ENCODE assay signal across 29 cellular contexts in genomic region chr17:31690118-31690517, GRCh38.
DNase-seq lines count a peak whose midpoint lies in the region; ATAC-seq, FAIRE-seq and TF ChIP-seq lines count a peak whose summit lies in the region.
"Had no signal": no experiment of that assay in that cellular context is flagged by ENCODE, and none has a peak within 500 bp of the region (broad histone marks: within the 10 kb centered on the region; RNA-seq: fewer than 3 reads in every experiment).

No MANE protein-coding gene starts in this region.

- intact Hi-C loops in left lung (cut with DNase I): no loop called here

- no peak for TF ChIP-seq CTCF in astrocyte of the cerebellum (IDR thresholded peaks at IDR 0.05; ENCODE audit: low read depth, low read length, missing control alignments)
- TF ChIP-seq CTCF in left lung (IDR thresholded peaks at IDR 0.05): no peak

- no peak overlapping the region for H2BK12ac ChIP-seq in mesenchymal stem cell (ENCODE audit: low read length in 2 of 2)

- no peak overlapping the region for H2BK5ac ChIP-seq in mesenchymal stem cell (ENCODE audit: low read depth, low read length, poor library complexity, severe bottlenecking)

- no peak overlapping the region for H2AFZ ChIP-seq in mesenchymal stem cell (ENCODE audit: low read depth, low read length)

- peak overlapping the region in 1 of 2 experiments; percentile 24 for H3K18ac ChIP-seq in mesenchymal stem cell (ENCODE audit: low read depth in 1 of 2, low read length in 2 of 2)

- DNase-seq in EH (ENCODE audit: low read depth): peak; percentile 68
- no peak for DNase-seq in HTR-8/SVneo (ENCODE audit: insufficient read length, low spot score)
- peak; percentile 24 for DNase-seq in astrocyte of the cerebellum (ENCODE audit: low read depth)
- peak; percentile 92 for DNase-seq in mesenchymal stem cell
- DNase-seq in Kasumi-1 (lab: John Stamatoyannopoulos, UW): no peak
- DNase-seq in GM19240 (ENCODE audit: insufficient read length, low spot score): no peak
- DNase-seq in left lung: no peak
- DNase-seq: activated CD4-positive, alpha-beta T cell treated with anti-CD3 and anti-CD28 coated beads, Interleukin-2, amount 10 ng/mL, durations not matched to agents 7 days and 5 days; activated naive CD4-positive, alpha-beta T cell treated with anti-CD3 and anti-CD28 coated beads, Interleukin-2, amount 50 U/mL, for 16 hours; hippocampal formation; immature natural killer cell; left ventricle myocardium inferior; midbrain; natural killer cell; NCI-H1048; NCI-H187 treated with DMSO at 0.1 percent for 48 hours; NCI-H2227 treated with DMSO at 0.1 percent for 48 hours; retina; stimulated activated CD4-positive, alpha-beta T cell treated with anti-CD3 and anti-CD28 coated beads, Interleukin-4, amount 100 ng/mL, for 1 hour; stimulated activated naive B cell treated with anti-CD40 and anti-IgM and Interleukin-4, amounts not matched to agents 10 μg/mL and 1 μg/mL and 100 μg/mL, for 72 hours; T-helper 2 cell had no signal

- no peaks in the 10 kb centered on the region for H3K36me3 ChIP-seq in mesenchymal stem cell (ENCODE audit: control insufficient read depth in 1 of 2, insufficient read depth in 2 of 2, low read depth in 1 of 2, low read length in 2 of 2)
- H3K36me3 ChIP-seq in left lung: no peaks in the 10 kb centered on the region
- H3K36me3 ChIP-seq: left ventricle myocardium inferior, vagina had no signal

- peak; percentile 88 for FAIRE-seq in HTR-8/SVneo (lab: Jason Lieb, UNC)
- FAIRE-seq: frontal cortex, GM12892 had no signal

- H3K4me1 ChIP-seq in mesenchymal stem cell (ENCODE audit: control insufficient read depth, insufficient read depth, low read depth, low read length) (peaks cover 7% of the 10 kb centered on the region), left lung (no peaks in the 10 kb centered on the region)

- H3K27me3 ChIP-seq in mesenchymal stem cell (ENCODE audit: control insufficient read depth in 1 of 2, insufficient read depth in 1 of 2, low read length in 2 of 2) (peaks cover 0 to under 1% of the 10 kb centered on the region in 2 experiments), left lung (no peaks in the 10 kb centered on the region)
- H3K27me3 ChIP-seq: vagina had no signal

- H4K91ac ChIP-seq in mesenchymal stem cell (ENCODE audit: low read length): no peak overlapping the region

- H4K8ac ChIP-seq in mesenchymal stem cell (ENCODE audit: low read length): no peak overlapping the region

- no peak overlapping the region for H3K4ac ChIP-seq in mesenchymal stem cell (ENCODE audit: low read depth in 1 of 2, low read length in 2 of 2)

- H3K79me1 ChIP-seq in mesenchymal stem cell (replicated peaks; ENCODE audit: low read length, poor library complexity, severe bottlenecking): no peaks in the 10 kb centered on the region

- H3K27ac ChIP-seq in mesenchymal stem cell (ENCODE audit: low read length, poor library complexity, severe bottlenecking) (no peak overlapping the region), left lung (no peak overlapping the region)
- H3K27ac ChIP-seq: C4-2B, left ventricle myocardium inferior, RWPE1, SK-N-MC, vagina, VCaP had no signal

- H3K4me2 ChIP-seq in mesenchymal stem cell (ENCODE audit: low read length, poor library complexity, severe bottlenecking): no peak overlapping the region

- H3K4me3 ChIP-seq in astrocyte of the cerebellum (ENCODE audit: low read depth, low read length) (no peak overlapping the region), mesenchymal stem cell (ENCODE audit: insufficient read depth in 1 of 2, low read depth in 1 of 2, low read length in 2 of 2) (no peak overlapping the region), left lung (no peak overlapping the region)
- H3K4me3 ChIP-seq: left ventricle myocardium inferior, SK-N-MC, vagina had no signal

- WGBS in mesenchymal stem cell: 70% methylated on average over 2 of the region's 3 CpGs

- no peak overlapping the region for H2BK15ac ChIP-seq in mesenchymal stem cell (ENCODE audit: low read depth, poor library complexity, severe bottlenecking)

- H3K9me3 ChIP-seq in mesenchymal stem cell (ENCODE audit: control insufficient read depth, low read length) (no peaks in the 10 kb centered on the region), left lung (no peaks in the 10 kb centered on the region)
- H3K9me3 ChIP-seq: left ventricle myocardium inferior, vagina had no signal

- H3K9ac ChIP-seq in mesenchymal stem cell (ENCODE audit: low read length): no peak overlapping the region

- H3K23ac ChIP-seq in mesenchymal stem cell (ENCODE audit: low read length in 2 of 2): no peak overlapping the region

- H3K14ac ChIP-seq in mesenchymal stem cell (ENCODE audit: low read length in 2 of 2): no peak overlapping the region

- H2BK120ac ChIP-seq in mesenchymal stem cell (ENCODE audit: low read depth, low read length): no peak overlapping the region

- H2AK5ac ChIP-seq in mesenchymal stem cell (ENCODE audit: low read length, severe bottlenecking): no peak overlapping the region

- in situ Hi-C loops in astrocyte of the cerebellum (cut with HindIII; ENCODE audit: low sequenced_read_pairs): no loop called here

- ATAC-seq in HG03469 (IDR thresholded peaks at IDR 0.05; ENCODE audit: unreplicated experiment): no peak
- no peak for ATAC-seq in left lung
- ATAC-seq: natural killer cell; stimulated activated naive B cell treated with anti-CD40 and anti-IgM and Interleukin-4, amounts not matched to agents 10 μg/mL and 1 μg/mL and 100 μg/mL, for 72 hours had no signal

Comparison
In these comparisons a context has a peak if more than half of its experiments do, and no peak if none do; other contexts are left out.
1. DNase-seq: peak in EH (single experiment), astrocyte of the cerebellum (single experiment) and mesenchymal stem cell (single experiment); none in HTR-8/SVneo (single experiment), Kasumi-1 (0 of 2), GM19240 (single experiment) and left lung (0 of 2).